Comparison of ENCODE assay signal across 8 cellular contexts in genomic region chr17:43368740-43369506, GRCh38. TPM values are rescaled to one million over a fixed set of nuclear protein-coding genes. Genes with fewer than 3 reads are reported as not detected.
DNase-seq lines count a peak whose midpoint lies in the region; ATAC-seq and TF ChIP-seq lines count a peak whose summit lies in the region.

No MANE protein-coding gene starts in this region.

- peak overlapping the region; percentile 73 for H3K9ac ChIP-seq in MM.1S (ENCODE audit: low read length)
- H3K9ac ChIP-seq in neuronal stem cell (ENCODE audit: low read depth, low read length, poor library complexity), result peak overlapping the region; percentile 35

- peak overlapping the region; percentile 26 for H4K8ac ChIP-seq in neuronal stem cell (ENCODE audit: low read depth, low read length)

- no peak overlapping the region for H3K14ac ChIP-seq in neuronal stem cell (ENCODE audit: low read length)

- H3K36me3 Mint-ChIP-seq in activated naive CD4-positive, alpha-beta T cell treated with anti-CD3 and anti-CD28 coated beads, Interleukin-2, amount 50 U/mL, for 24 hours, result no peaks in the 10 kb centered on the region

- H3K4me3 ChIP-seq in MM.1S (ENCODE audit: low read length) (peak overlapping the region; percentile 48), neuronal stem cell (ENCODE audit: low read length in 2 of 2) (peak overlapping the region in 1 of 2 donors; percentile 52), thymus (ENCODE audit: low read length) (peak overlapping the region; percentile 91)

- H3K4me1 ChIP-seq in MM.1S (ENCODE audit: low read length) (peaks cover 11% of the 10 kb centered on the region), neuronal stem cell (ENCODE audit: control insufficient read depth in 2 of 2, insufficient read depth in 1 of 2, low read depth in 1 of 2, low read length in 2 of 2) (peaks cover 10 to 15% of the 10 kb centered on the region in 2 donors), thymus (ENCODE audit: control insufficient read depth, insufficient read depth, low read length) (peaks cover 20% of the 10 kb centered on the region)

- H2BK5ac ChIP-seq in neuronal stem cell (ENCODE audit: low read length), result peak overlapping the region; percentile 91

- H3K27me3 Mint-ChIP-seq in activated naive CD4-positive, alpha-beta T cell treated with anti-CD3 and anti-CD28 coated beads, Interleukin-2, amount 50 U/mL, for 24 hours, result no peaks in the 10 kb centered on the region

- peak overlapping the region; percentile 75 for H3K23ac ChIP-seq in neuronal stem cell (ENCODE audit: low read depth, low read length, poor library complexity)

- no peak overlapping the region for H3K4ac ChIP-seq in neuronal stem cell (ENCODE audit: low read length)

- peaks cover 55% of the 10 kb centered on the region for H3K4me1 Mint-ChIP-seq in activated naive CD4-positive, alpha-beta T cell treated with anti-CD3 and anti-CD28 coated beads, Interleukin-2, amount 50 U/mL, for 24 hours

- TF ChIP-seq CTCF in MM.1S (IDR thresholded peaks at IDR 0.05; ENCODE audit: low read length), result no peak

- peak overlapping the region; percentile 77 for H2BK120ac ChIP-seq in neuronal stem cell (ENCODE audit: low read depth, low read length)

- H3K9me2 ChIP-seq in MM.1S (replicated peaks; ENCODE audit: insufficient read depth, low read length), result no peaks in the 10 kb centered on the region

- H2BK15ac ChIP-seq in neuronal stem cell (ENCODE audit: low read length), result peak overlapping the region; percentile 47

- peak; percentile 58 for TF ChIP-seq POLR2A in GM18526 (IDR thresholded peaks at IDR 0.05; ENCODE audit: extremely low read depth, insufficient read length)

- peak overlapping the region; percentile 66 for H2AK5ac ChIP-seq in neuronal stem cell (ENCODE audit: low read depth, low read length)

- ATAC-seq in HG03342 (IDR thresholded peaks at IDR 0.05; ENCODE audit: unreplicated experiment), result no peak

- no peaks in the 10 kb centered on the region for H3K9me3 ChIP-seq in MM.1S (replicated peaks; ENCODE audit: insufficient read depth, low read length)
- no peaks in the 10 kb centered on the region for H3K9me3 ChIP-seq in neuronal stem cell (replicated peaks in 1 of 2; ENCODE audit: control insufficient read depth in 2 of 2, insufficient read depth in 1 of 2, low read depth in 1 of 2, low read length in 2 of 2)
- H3K9me3 ChIP-seq in thymus (ENCODE audit: control insufficient read depth), result no peaks in the 10 kb centered on the region

- H3K4me2 ChIP-seq in MM.1S (ENCODE audit: low read depth, low read length) (peak overlapping the region; percentile 86), neuronal stem cell (ENCODE audit: insufficient read depth, low read length, poor library complexity, severe bottlenecking) (peak overlapping the region; percentile 56)

- H2AFZ ChIP-seq in MM.1S (ENCODE audit: low read length) (peak overlapping the region; percentile 80), neuronal stem cell (ENCODE audit: low read length) (no peak overlapping the region)

- peak overlapping the region; percentile 86 for H3K4me3 Mint-ChIP-seq in activated naive CD4-positive, alpha-beta T cell treated with anti-CD3 and anti-CD28 coated beads, Interleukin-2, amount 50 U/mL, for 24 hours

- H2BK12ac ChIP-seq in neuronal stem cell (ENCODE audit: low read length), result no peak overlapping the region

- WGBS in neuronal stem cell (ENCODE audit: extremely low coverage in 2 of 2, insufficient read length in 2 of 2, insufficient replicate concordance in 1 of 2), 2 donors, result no CpG with 5 or more reads among the region's 51 CpGs
- under 1% methylated on average over 51 of the region's 51 CpGs for WGBS in thymus

- peaks cover 23% of the 10 kb centered on the region for H3F3A ChIP-seq in MM.1S (ENCODE audit: insufficient read depth, low read length)

- H3K36me3 ChIP-seq in MM.1S (replicated peaks; ENCODE audit: insufficient read depth, low read length) (no peaks in the 10 kb centered on the region), neuronal stem cell (replicated peaks in 1 of 2; ENCODE audit: control insufficient read depth in 2 of 2, insufficient read depth in 2 of 2, low read length in 2 of 2) (no peaks in the 10 kb centered on the region), thymus (ENCODE audit: control insufficient read depth, insufficient read depth) (no peaks in the 10 kb centered on the region)

- H3K79me1 ChIP-seq in neuronal stem cell (ENCODE audit: low read depth, low read length), result no peaks in the 10 kb centered on the region

- peak overlapping the region; percentile 70; the same call in 1 of the 2 replicates for H3K27ac ChIP-seq in MM.1S (ENCODE audit: low read length)
- peak overlapping the region; percentile 96 for H3K27ac ChIP-seq in neuronal stem cell (replicated peaks; ENCODE audit: low read length)
- H3K27ac ChIP-seq in thymus (ENCODE audit: low read depth), result peak overlapping the region; percentile 97

- H3K9me3 Mint-ChIP-seq in activated naive CD4-positive, alpha-beta T cell treated with anti-CD3 and anti-CD28 coated beads, Interleukin-2, amount 50 U/mL, for 24 hours, result no peaks in the 10 kb centered on the region

- peaks cover 32% of the 10 kb centered on the region for H3K27me3 ChIP-seq in MM.1S (replicated peaks; ENCODE audit: insufficient read depth, low read length)
- no peaks in the 10 kb centered on the region for H3K27me3 ChIP-seq in neuronal stem cell (ENCODE audit: control insufficient read depth in 3 of 3, insufficient read depth in 3 of 3, low read depth in 1 of 3, low read length in 3 of 3)
- no peaks in the 10 kb centered on the region for H3K27me3 ChIP-seq in thymus (ENCODE audit: control insufficient read depth, insufficient read depth)

- peak; percentile 33 for DNase-seq in MM.1S
- peak; percentile 88 for DNase-seq in SK-N-DZ (ENCODE audit: low spot score)
- DNase-seq in germinal center (ENCODE audit: low spot score), result peak; percentile 47
- peak; percentile 48 for DNase-seq in neuronal stem cell (ENCODE audit: low spot score)

- peak overlapping the region; percentile 97 for H3K18ac ChIP-seq in neuronal stem cell (ENCODE audit: low read length)

- H3K79me2 ChIP-seq in MM.1S (ENCODE audit: low read length), result no peaks in the 10 kb centered on the region

- no peak overlapping the region for H4K91ac ChIP-seq in neuronal stem cell (ENCODE audit: low read depth, low read length, poor library complexity)

- no peaks in the 10 kb centered on the region for H4K20me1 ChIP-seq in MM.1S (ENCODE audit: insufficient read depth, low read length)

- H3K27ac Mint-ChIP-seq in activated naive CD4-positive, alpha-beta T cell treated with anti-CD3 and anti-CD28 coated beads, Interleukin-2, amount 50 U/mL, for 24 hours, result peak overlapping the region; percentile 100

RNA-seq across cellular contexts. Expression of gene ARL4D, which starts 29.9 kb away (rescaled TPM):
- polyA plus RNA-seq in SK-N-DZ (2014; cell fraction: cytosol; rRNA removed), result 29.5 and 30.6 TPM in 2 replicates
- 14.2 and 18.3 TPM in 2 replicates for polyA plus RNA-seq in SK-N-DZ (2014; cell fraction: nucleus; rRNA removed)
- 14.3 TPM for polyA plus RNA-seq in neuronal stem cell (2013, experiment 1 of 2)
- 14.0 TPM for polyA plus RNA-seq in neuronal stem cell (2013, experiment 2 of 2)
- polyA plus RNA-seq in thymus, result 26.8 TPM

Comparison
In these comparisons a context has a peak if more than half of its experiments do, and no peak if none do; other contexts are left out.
1. DNase-seq: peak in every context shown above with its lines; median percentile 88 in SK-N-DZ; 48 in neuronal stem cell; 47 in germinal center; 33 in MM.1S.